ENCODE assay signal across 1 cellular context in genomic region chr11:1906146-1906545, GRCh38.
TF ChIP-seq lines count a peak whose summit lies in the region.

No MANE protein-coding gene starts in this region.

TF ChIP-seq in K562, 482 proteins besides CTCF, POLR2A, EP300 and RAD21:
- TF ChIP-seq ERF (CRISPR knock-in tag; IDR thresholded peaks at IDR 0.05) (no peak), CBX8 (IDR thresholded peaks at IDR 0.05; ENCODE audit: borderline replicate concordance, extremely low read depth, low read depth, low read length, poor library complexity, severe bottlenecking) (peak; percentile 75)
